Comparison of ENCODE assay signal across 14 cellular contexts in genomic region chr7:105638942-105639495, GRCh38. TPM values are rescaled to one million over a fixed set of nuclear protein-coding genes. Genes with fewer than 3 reads are reported as not detected.
DNase-seq lines count a peak whose midpoint lies in the region; ATAC-seq and TF ChIP-seq lines count a peak whose summit lies in the region.
"Had no signal": no experiment of that assay in that cellular context is flagged by ENCODE, and none has a peak within 500 bp of the region (broad histone marks: within the 10 kb centered on the region; RNA-seq: fewer than 3 reads in every experiment).

No MANE protein-coding gene starts in this region.

- TF ChIP-seq CTCF in choroid plexus epithelial cell (conservative IDR thresholded peaks at IDR 0.05; ENCODE audit: low read depth, low read length) (no peak), nephron (IDR thresholded peaks at IDR 0.05; ENCODE audit: unreplicated experiment in 3 of 3) (no peak)

- H3K27ac Mint-ChIP-seq in nephron: peak overlapping the region; percentile 20 to 87 (median 57)
- H3K27ac Mint-ChIP-seq in stimulated activated naive CD8-positive, alpha-beta T cell treated with anti-CD3 and anti-CD28 coated beads, Interleukin-15, amount 100 ng/mL, for 72 hours: no peak overlapping the region
- H3K27ac Mint-ChIP-seq: activated naive CD8-positive, alpha-beta T cell treated with anti-CD3 and anti-CD28 coated beads, Interleukin-2, amount 50 U/mL, for 24 hours; natural killer cell treated with Interleukin-12 subunit alpha and Interleukin-12 subunit beta and Interleukin-15 and Interleukin-18, amount 100 ng/mL, for 72 hours; T-helper 17 cell had no signal

- DNase-seq in DMS79 (lab: John Stamatoyannopoulos, UW) (peak; percentile 70), NCI-H2081 treated with DMSO at 0.1 percent for 48 hours (lab: John Stamatoyannopoulos, UW) (peak; percentile 88), choroid plexus epithelial cell (ENCODE audit: low read depth) (peak; percentile 58), mesenteric fat pad (ENCODE audit: low spot score) (no peak), NCI-H446 treated with DMSO at 0.1 percent for 48 hours (lab: John Stamatoyannopoulos, UW) (no peak)
- DNase-seq in stimulated activated naive CD8-positive, alpha-beta T cell treated with anti-CD3 and anti-CD28 coated beads, Interleukin-15, amount 100 ng/mL, for 72 hours: no peak
- DNase-seq: activated naive CD8-positive, alpha-beta T cell treated with anti-CD3 and anti-CD28 coated beads, Interleukin-2, amount 50 U/mL, for 24 hours; NK-92 treated with Interleukin-12 subunit alpha and Interleukin-12 subunit beta, amount 100 ng/mL, for 24 hours; stimulated activated naive CD4-positive, alpha-beta T cell; T-helper 17 cell had no signal

- H3K4me1 Mint-ChIP-seq in nephron: peaks cover 46% of the 10 kb centered on the region
- no peaks in the 10 kb centered on the region for H3K4me1 Mint-ChIP-seq in stimulated activated naive CD8-positive, alpha-beta T cell treated with anti-CD3 and anti-CD28 coated beads, Interleukin-15, amount 100 ng/mL, for 72 hours
- H3K4me1 Mint-ChIP-seq: activated naive CD8-positive, alpha-beta T cell treated with anti-CD3 and anti-CD28 coated beads, Interleukin-2, amount 50 U/mL, for 24 hours had no signal

- H3K4me3 ChIP-seq in choroid plexus epithelial cell (ENCODE audit: low read depth, low read length): no peak overlapping the region
- H3K4me3 ChIP-seq: BLaER1 had no signal

- ATAC-seq in stimulated activated naive CD8-positive, alpha-beta T cell treated with anti-CD3 and anti-CD28 coated beads, Interleukin-15, amount 100 ng/mL, for 72 hours: no peak
- ATAC-seq in HG03139 (IDR thresholded peaks at IDR 0.05; ENCODE audit: unreplicated experiment): no peak
- ATAC-seq: activated naive CD8-positive, alpha-beta T cell treated with anti-CD3 and anti-CD28 coated beads, Interleukin-2, amount 50 U/mL, for 24 hours; natural killer cell treated with Interleukin-12 subunit alpha and Interleukin-12 subunit beta and Interleukin-15 and Interleukin-18, amount 100 ng/mL, for 72 hours; T-helper 17 cell had no signal

- no peaks in the 10 kb centered on the region for H3K9me3 Mint-ChIP-seq in nephron
- H3K9me3 Mint-ChIP-seq in stimulated activated naive CD8-positive, alpha-beta T cell treated with anti-CD3 and anti-CD28 coated beads, Interleukin-15, amount 100 ng/mL, for 72 hours: no peaks in the 10 kb centered on the region
- H3K9me3 Mint-ChIP-seq: activated naive CD8-positive, alpha-beta T cell treated with anti-CD3 and anti-CD28 coated beads, Interleukin-2, amount 50 U/mL, for 24 hours; natural killer cell treated with Interleukin-12 subunit alpha and Interleukin-12 subunit beta and Interleukin-15 and Interleukin-18, amount 100 ng/mL, for 72 hours had no signal

- peaks cover 42% of the 10 kb centered on the region for H3K36me3 Mint-ChIP-seq in nephron (ENCODE audit: low read depth)

- peaks cover 8% of the 10 kb centered on the region for H3K27me3 Mint-ChIP-seq in nephron (ENCODE audit: low read depth)
- no peaks in the 10 kb centered on the region for H3K27me3 Mint-ChIP-seq in stimulated activated naive CD8-positive, alpha-beta T cell treated with anti-CD3 and anti-CD28 coated beads, Interleukin-15, amount 100 ng/mL, for 72 hours
- H3K27me3 Mint-ChIP-seq: activated naive CD8-positive, alpha-beta T cell treated with anti-CD3 and anti-CD28 coated beads, Interleukin-2, amount 50 U/mL, for 24 hours; natural killer cell treated with Interleukin-12 subunit alpha and Interleukin-12 subunit beta and Interleukin-15 and Interleukin-18, amount 100 ng/mL, for 72 hours; T-helper 17 cell had no signal

- peak overlapping the region; percentile 52 to 64 (median 58) for H3K4me3 Mint-ChIP-seq in nephron
- H3K4me3 Mint-ChIP-seq in stimulated activated naive CD8-positive, alpha-beta T cell treated with anti-CD3 and anti-CD28 coated beads, Interleukin-15, amount 100 ng/mL, for 72 hours: no peak overlapping the region
- H3K4me3 Mint-ChIP-seq: activated naive CD8-positive, alpha-beta T cell treated with anti-CD3 and anti-CD28 coated beads, Interleukin-2, amount 50 U/mL, for 24 hours; natural killer cell treated with Interleukin-12 subunit alpha and Interleukin-12 subunit beta and Interleukin-15 and Interleukin-18, amount 100 ng/mL, for 72 hours; T-helper 17 cell had no signal

RNA-seq across cellular contexts. Expression of gene EFCAB10, which starts 57.7 kb away (rescaled TPM):
- not detected for total RNA-seq in mesenteric fat pad
- total RNA-seq: natural killer cell treated with Interleukin-12 subunit alpha and Interleukin-12 subunit beta and Interleukin-15 and Interleukin-18, amount 100 ng/mL, for 72 hours had no signal

Comparison
In these comparisons a context has a peak if more than half of its experiments do, and no peak if none do; other contexts are left out.
1. DNase-seq: peak in DMS79 (single experiment), NCI-H2081 treated with DMSO at 0.1 percent for 48 hours (single experiment) and choroid plexus epithelial cell (single experiment); none in stimulated activated naive CD8-positive, alpha-beta T cell treated with anti-CD3 and anti-CD28 coated beads, Interleukin-15, amount 100 ng/mL, for 72 hours (0 of 2), mesenteric fat pad (single experiment) and NCI-H446 treated with DMSO at 0.1 percent for 48 hours (single experiment).
2. H3K27ac Mint-ChIP-seq: peak in nephron (3 of 3); none in stimulated activated naive CD8-positive, alpha-beta T cell treated with anti-CD3 and anti-CD28 coated beads, Interleukin-15, amount 100 ng/mL, for 72 hours (0 of 2).
3. H3K4me3 Mint-ChIP-seq: peak in nephron (3 of 3); none in stimulated activated naive CD8-positive, alpha-beta T cell treated with anti-CD3 and anti-CD28 coated beads, Interleukin-15, amount 100 ng/mL, for 72 hours (0 of 2).